ENCODE assay signal across 8 cellular contexts in the genomic region with DNA sequence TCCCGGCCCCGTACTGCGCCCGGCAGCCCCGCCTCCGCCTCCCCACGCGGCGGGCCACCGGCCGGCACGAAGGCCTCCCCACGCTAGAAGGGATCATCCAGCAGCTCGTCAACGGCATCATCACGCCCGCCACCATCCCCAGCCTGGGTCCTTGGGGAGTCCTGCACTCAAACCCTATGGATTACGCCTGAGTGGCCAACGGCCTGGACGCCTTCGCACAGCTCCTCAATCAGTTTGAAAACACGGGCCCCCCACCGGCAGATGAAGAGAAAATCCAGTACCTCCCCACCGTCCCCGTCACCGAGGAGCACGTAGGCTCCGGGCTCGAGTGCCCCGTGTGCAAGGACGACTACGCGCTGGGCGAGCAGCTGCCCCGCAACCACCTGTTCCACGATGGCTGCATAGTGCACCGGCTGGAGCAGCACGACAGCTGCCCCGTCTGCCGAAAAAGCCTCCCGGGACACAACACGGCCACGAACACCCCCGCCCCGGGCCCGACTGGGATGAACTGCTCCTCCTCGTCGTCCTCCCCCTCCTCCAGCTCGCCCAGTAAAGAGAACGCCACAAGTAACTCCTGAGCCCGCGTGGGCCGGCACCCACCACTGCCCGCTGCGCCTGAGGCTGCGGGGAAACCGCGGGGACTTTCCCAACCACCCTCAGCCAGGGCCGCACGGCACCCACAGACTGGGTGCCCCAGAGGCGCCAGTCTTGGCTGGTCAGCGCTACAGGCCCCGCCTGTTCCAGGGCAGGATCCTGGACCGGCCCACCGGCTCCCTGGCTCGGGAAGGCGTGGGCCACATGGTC. TPM values are rescaled to one million over a fixed set of nuclear protein-coding genes. Genes with fewer than 3 reads are reported as not detected.
DNase-seq lines count a peak whose midpoint lies in the region; ATAC-seq and TF ChIP-seq lines count a peak whose summit lies in the region.

No MANE protein-coding gene starts in this region.

- peaks cover 0 to 5% (median 0%) of the 10 kb centered on the region in 11 experiments; a peak in 4 of 22 replicates for H3K9me3 ChIP-seq in BLaER1 treated with 17β-estradiol and CSF1 and Interleukin-3, amounts not matched to agents 10 nM and 100 nM (replicated peaks in 1 of 11)
- no peaks in the 10 kb centered on the region for H3K9me3 ChIP-seq in parathyroid adenoma (ENCODE audit: control insufficient read depth, low read length)

- TF ChIP-seq CTCF in dorsolateral prefrontal cortex (IDR thresholded peaks at IDR 0.05 in 54 of 56, conservative IDR thresholded peaks at IDR 0.05 in 2 of 56; ENCODE audit: low read depth in 1 of 56, partially characterized antibody in 56 of 56) (no peak), parathyroid adenoma (IDR thresholded peaks at IDR 0.05) (no peak), nephron progenitor cell (IDR thresholded peaks at IDR 0.05) (no peak)

- no peak overlapping the region for H3K27ac Mint-ChIP-seq in nephron progenitor cell

- intact Hi-C loops in dorsolateral prefrontal cortex (cut with DNase I), result no loop called here

- no peaks in the 10 kb centered on the region for H3K36me3 ChIP-seq in BLaER1 treated with 17β-estradiol and CSF1 and Interleukin-3, amounts not matched to agents 10 nM and 100 nM
- H3K36me3 ChIP-seq in parathyroid adenoma (ENCODE audit: control insufficient read depth, insufficient read depth, low read length), result no peaks in the 10 kb centered on the region

- H3K4me3 ChIP-seq in BLaER1 treated with 17β-estradiol and CSF1 and Interleukin-3, amounts not matched to agents 10 nM and 100 nM, result peak overlapping the region; percentile 46 to 64 (median 52)
- H3K4me3 ChIP-seq in dorsolateral prefrontal cortex (peak overlapping the region; percentile 17 to 72 (median 51)), parathyroid adenoma (ENCODE audit: low read depth, low read length) (peak overlapping the region; percentile 22)

- ATAC-seq in GM21786 (IDR thresholded peaks at IDR 0.05; ENCODE audit: unreplicated experiment), result peak; percentile 64
- peak; percentile 68 to 74 for ATAC-seq in activated CD4-positive, CD25-positive, alpha-beta regulatory T cell treated with anti-CD3 and anti-CD28 coated beads, Interleukin-2, amount 50 U/mL, for 24 hours

- peak overlapping the region in 7 of 11 experiments; percentile 14 to 70 (median 35); a peak in 12 of 22 replicates for H3K9ac ChIP-seq in BLaER1 treated with 17β-estradiol and CSF1 and Interleukin-3, amounts not matched to agents 10 nM and 100 nM
- no peak overlapping the region for H3K9ac ChIP-seq in parathyroid adenoma

- H3K79me2 ChIP-seq in parathyroid adenoma, result no peaks in the 10 kb centered on the region

- H3K4me1 ChIP-seq in BLaER1 treated with 17β-estradiol and CSF1 and Interleukin-3, amounts not matched to agents 10 nM and 100 nM, result peaks cover 14 to 25% (median 15%) of the 10 kb centered on the region in 10 experiments
- no peaks in the 10 kb centered on the region for H3K4me1 ChIP-seq in parathyroid adenoma

- peak in 3 of 10 donors; percentile 11 to 45 (median 40) for DNase-seq in dorsolateral prefrontal cortex
- DNase-seq in NCI-H1092 treated with DMSO at 0.1 percent for 48 hours (lab: John Stamatoyannopoulos, UW), result no peak
- no peak for DNase-seq in nephron progenitor cell
- DNase-seq in cerebellar cortex (ENCODE audit: low spot score), result no peak

- peaks cover 7% of the 10 kb centered on the region for H3K27me3 Mint-ChIP-seq in nephron progenitor cell (ENCODE audit: low read depth, poor library complexity)

- peak overlapping the region; percentile 66 to 96 (median 86) for H3K4me2 ChIP-seq in BLaER1 treated with 17β-estradiol and CSF1 and Interleukin-3, amounts not matched to agents 10 nM and 100 nM
- peak overlapping the region; percentile 72 for H3K4me2 ChIP-seq in parathyroid adenoma (ENCODE audit: low read length)

- H3K9me3 Mint-ChIP-seq in nephron progenitor cell, result peaks cover 5% of the 10 kb centered on the region

- H2AFZ ChIP-seq in parathyroid adenoma, result peak overlapping the region; percentile 91

- peaks cover 19% of the 10 kb centered on the region for H3K4me1 Mint-ChIP-seq in nephron progenitor cell

- H4K20me1 ChIP-seq in BLaER1 treated with 17β-estradiol and CSF1 and Interleukin-3, amounts not matched to agents 10 nM and 100 nM, result peaks cover 0 to 4% (median 0%) of the 10 kb centered on the region in 11 experiments; a peak in 2 of 22 replicates

- peaks cover 43 to 55% (median 53%) of the 10 kb centered on the region in 11 experiments for H3K27me3 ChIP-seq in BLaER1 treated with 17β-estradiol and CSF1 and Interleukin-3, amounts not matched to agents 10 nM and 100 nM
- H3K27me3 ChIP-seq in dorsolateral prefrontal cortex, result peaks cover 0 to 40% (median 16%) of the 10 kb centered on the region in 45 donors
- H3K27me3 ChIP-seq in parathyroid adenoma (ENCODE audit: control insufficient read depth, insufficient read depth, low read length), result no peaks in the 10 kb centered on the region

- H3K36me3 Mint-ChIP-seq in nephron progenitor cell (ENCODE audit: low read depth), result peaks cover 4% of the 10 kb centered on the region

- H3K27ac ChIP-seq in BLaER1 treated with 17β-estradiol and CSF1 and Interleukin-3, amounts not matched to agents 10 nM and 100 nM, result peak overlapping the region in 2 of 11 experiments; percentile 59 to 62; a peak in 3 of 22 replicates
- H3K27ac ChIP-seq in dorsolateral prefrontal cortex (peak overlapping the region in 1 of 59 donors; percentile 53), parathyroid adenoma (no peak overlapping the region)

- no peak overlapping the region for H3K4me3 Mint-ChIP-seq in nephron progenitor cell

RNA-seq across cellular contexts. Expression of a gene that starts 39.0 kb away (rescaled TPM):
- 10 to 100 TPM; 37.5 to 77.9 (median 57.2) TPM for total RNA-seq in dorsolateral prefrontal cortex
